5 cellular contexts compared by ENCODE assay signal in genomic region chr20:13130707-13131103, GRCh38.
"Had no signal": no experiment of that assay in that cellular context is flagged by ENCODE, and none has a peak within 500 bp of the region (broad histone marks: within the 10 kb centered on the region; RNA-seq: fewer than 3 reads in every experiment).

No MANE protein-coding gene starts in this region.

- H3K4me3 ChIP-seq: GM23338, K562 had no signal

- H3K27ac Mint-ChIP-seq: GM23338, H9 had no signal

- DNase-seq: H9, HCEC 1CT, KG1 had no signal

- H3K9me3 Mint-ChIP-seq: GM23338, H9 had no signal

- ATAC-seq: GM23338, K562 had no signal

- H3K4me2 ChIP-seq: GM23338 had no signal
